ENCODE assay signal across 8 cellular contexts in genomic region chr1:113389356-113389952, GRCh38. TPM values are rescaled to one million over a fixed set of nuclear protein-coding genes. Genes with fewer than 3 reads are reported as not detected.
DNase-seq lines count a peak whose midpoint lies in the region; ATAC-seq and TF ChIP-seq lines count a peak whose summit lies in the region.

No MANE protein-coding gene starts in this region.

- POLR2A ChIA-PET in RWPE1 (lab: Yijun Ruan, JAX; ENCODE audit: low non-redundant PET), result interaction anchor here (0.6 kb wide), 1 partner anchor 167 kb away, joined by 3 read pairs; no protein-coding TSS in a partner anchor

- no peak for TF ChIP-seq EP300 in esophagus muscularis mucosa (IDR thresholded peaks at IDR 0.05)

- no peaks in the 10 kb centered on the region for H3K9me3 ChIP-seq in esophagus muscularis mucosa

- DNase-seq in GM12865 (ENCODE audit: low read depth), result peak; percentile 6
- no peak for DNase-seq in RWPE1 (ENCODE audit: low spot score)
- no peak for DNase-seq in esophagus muscularis mucosa (ENCODE audit: extremely low spot score)
- no peak for DNase-seq in NCI-H446 (lab: John Stamatoyannopoulos, UW)
- no peak for DNase-seq in NCI-H1436 (lab: John Stamatoyannopoulos, UW)

- CTCF ChIA-PET in RWPE1 (lab: Yijun Ruan, JAX), result interaction anchor here (0.7 to 1.3 kb wide), 3 partner anchors 12 to 124 kb away, joined by 3 to 4 read pairs (median 3); no protein-coding TSS in a partner anchor

- ATAC-seq in HG02840 (IDR thresholded peaks at IDR 0.05; ENCODE audit: low FRiP score, unreplicated experiment) (no peak), HG03196 (IDR thresholded peaks at IDR 0.05; ENCODE audit: unreplicated experiment) (no peak)

- TF ChIP-seq CTCF in GM12865 (IDR thresholded peaks at IDR 0.05; ENCODE audit: insufficient read depth, low read depth, low read length, missing control alignments) (no peak), RWPE1 (conservative IDR thresholded peaks at IDR 0.05; ENCODE audit: low read depth) (no peak), esophagus muscularis mucosa (IDR thresholded peaks at IDR 0.05) (no peak)

- TF ChIP-seq POLR2A in esophagus muscularis mucosa (IDR thresholded peaks at IDR 0.05; ENCODE audit: low read depth), result no peak

- peak overlapping the region; percentile 92 for H3K27ac ChIP-seq in RWPE1
- peak overlapping the region; percentile 89 to 96 (median 92) for H3K27ac ChIP-seq in esophagus muscularis mucosa (replicated peaks in 1 of 4)
- H3K27ac ChIP-seq in rectal smooth muscle tissue (ENCODE audit: low read depth, low read length), result peak overlapping the region; percentile 66

- intact Hi-C loops in esophagus muscularis mucosa (cut with DNase I), result no loop called here

- H3K36me3 ChIP-seq in esophagus muscularis mucosa (no peaks in the 10 kb centered on the region), rectal smooth muscle tissue (ENCODE audit: control insufficient read depth, insufficient read depth, low read length) (no peaks in the 10 kb centered on the region)

- H3K27me3 ChIP-seq in esophagus muscularis mucosa (no peaks in the 10 kb centered on the region), rectal smooth muscle tissue (ENCODE audit: control insufficient read depth, insufficient read depth, low read length) (no peaks in the 10 kb centered on the region)

- H3K4me1 ChIP-seq in esophagus muscularis mucosa (peaks cover 27 to 45% (median 39%) of the 10 kb centered on the region in 4 donors), rectal smooth muscle tissue (ENCODE audit: control insufficient read depth, insufficient read depth, low read length) (peaks cover 2% of the 10 kb centered on the region)

- H3K4me3 ChIP-seq in GM12865 (ENCODE audit: low read depth, low read length), result peak overlapping the region; percentile 96
- H3K4me3 ChIP-seq in esophagus muscularis mucosa, result peak overlapping the region; percentile 88 to 98 (median 96)
- peak overlapping the region; percentile 54 for H3K4me3 ChIP-seq in rectal smooth muscle tissue (ENCODE audit: low read length)

- 5% methylated on average over 13 of the region's 13 CpGs for WGBS in esophagus muscularis mucosa

- H3K9ac ChIP-seq in rectal smooth muscle tissue (ENCODE audit: low read length), result peak overlapping the region; percentile 20

RNA-seq across cellular contexts. Expression of gene MAGI3, which starts 0.9 kb away (rescaled TPM):
- 10 to 100 TPM; 14.6 to 21.7 (median 16.4) TPM for total RNA-seq in esophagus muscularis mucosa
